28 cellular contexts compared by ENCODE assay signal in the genomic region with DNA sequence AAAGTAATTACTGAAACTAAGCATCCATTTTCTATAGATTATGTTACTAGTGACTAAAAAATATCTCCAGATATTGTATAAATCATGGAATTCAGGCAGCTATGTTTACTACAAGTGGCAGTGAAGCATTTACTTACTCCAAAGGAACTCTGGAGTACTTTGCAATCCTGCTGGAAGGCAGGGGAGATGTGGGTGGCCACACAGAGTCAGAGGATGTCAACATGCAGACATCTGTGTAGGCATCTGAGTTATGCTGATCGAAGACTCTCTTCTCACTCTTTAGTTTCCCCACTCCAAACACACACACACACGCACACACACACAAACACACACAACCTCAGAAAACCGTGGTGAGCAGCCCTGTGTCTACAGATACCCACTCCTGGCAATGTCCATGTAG.
"Had no signal": no experiment of that assay in that cellular context is flagged by ENCODE, and none has a peak within 500 bp of the region (broad histone marks: within the 10 kb centered on the region; RNA-seq: fewer than 3 reads in every experiment).

No MANE protein-coding gene starts in this region.

- H3K27ac ChIP-seq: stomach, suprapubic skin, testis, thoracic aorta, thyroid gland, tibial artery, tibial nerve, transverse colon, upper lobe of left lung, upper lobe of right lung, uterus, vagina had no signal

- DNase-seq: stimulated activated CD4-positive, alpha-beta T cell treated with anti-CD3 and anti-CD28 coated beads, Interleukin-2, amount 100 ng/mL, for 48 hours; stimulated activated CD4-positive, alpha-beta T cell treated with anti-CD3 and anti-CD28 coated beads, Interleukin-4, amount 100 ng/mL, for 1 hour; stimulated activated CD4-positive, alpha-beta T cell treated with anti-CD3 and anti-CD28 coated beads, Interleukin-4, amount 100 ng/mL, for 24 hours; stimulated activated CD4-positive, alpha-beta T cell treated with anti-CD3 and anti-CD28 coated beads, Interleukin-4, amount 100 ng/mL, for 4 hours; stimulated activated CD8-positive, alpha-beta memory T cell treated with anti-CD3 and anti-CD28 coated beads, Interleukin-4, amount 100 ng/mL, for 48 hours; stimulated activated naive B cell treated with anti-CD40 and anti-IgM and Interleukin-4, amounts not matched to agents 10 μg/mL and 1 μg/mL and 100 μg/mL, for 72 hours; stimulated activated naive CD4-positive, alpha-beta T cell; stimulated activated naive CD4-positive, alpha-beta T cell treated with Interleukin-2 at 50 U/mL for 16 hours; stimulated activated naive CD8-positive, alpha-beta T cell treated with anti-CD3 and anti-CD28 coated beads, Interleukin-15, amount 100 ng/mL, for 72 hours; stimulated activated naive CD8-positive, alpha-beta T cell treated with anti-CD3 and anti-CD28 coated beads, Interleukin-15, Interleukin-2, amounts not matched to agents 100 U/mL and 50 U/mL, for 24 hours; stomach; substantia nigra; testis; thyroid gland; tibial artery; transverse colon; trophoblast cell; upper lobe of left lung; upper lobe of right lung; uterus had no signal

- H3K9me3 ChIP-seq: stomach, suprapubic skin, testis, thoracic aorta, thyroid gland, tibial artery, tibial nerve, transverse colon, upper lobe of left lung, upper lobe of right lung, uterus, vagina had no signal

- H3K27me3 ChIP-seq: stomach, suprapubic skin, testis, thyroid gland, tibial artery, tibial nerve, transverse colon, upper lobe of left lung, upper lobe of right lung, uterus, vagina had no signal

- H3K9me3 Mint-ChIP-seq: stimulated activated effector memory CD8-positive, alpha-beta T cell treated with anti-CD3 and anti-CD28 coated beads, Interleukin-12 subunit alpha, Interleukin-12 subunit beta, amount 100 ng/mL, for 72 hours; stimulated activated memory B cell treated with anti-CD40 and anti-IgM and Interleukin-4, amounts not matched to agents 10 μg/mL and 1 μg/mL and 100 μg/mL, for 72 hours; stimulated activated naive CD8-positive, alpha-beta T cell treated with anti-CD3 and anti-CD28 coated beads, Interleukin-15, amount 100 ng/mL, for 72 hours; type B pancreatic cell had no signal

- H3K27ac Mint-ChIP-seq: stimulated activated effector memory CD8-positive, alpha-beta T cell treated with anti-CD3 and anti-CD28 coated beads, Interleukin-12 subunit alpha, Interleukin-12 subunit beta, amount 100 ng/mL, for 72 hours; stimulated activated memory B cell treated with anti-CD40 and anti-IgM and Interleukin-4, amounts not matched to agents 10 μg/mL and 1 μg/mL and 100 μg/mL, for 72 hours; stimulated activated naive B cell treated with anti-CD40 and anti-IgM and Interleukin-4, amounts not matched to agents 10 μg/mL and 1 μg/mL and 100 μg/mL, for 72 hours; stimulated activated naive CD8-positive, alpha-beta T cell treated with anti-CD3 and anti-CD28 coated beads, Interleukin-15, amount 100 ng/mL, for 72 hours; stimulated activated naive CD8-positive, alpha-beta T cell treated with anti-CD3 and anti-CD28 coated beads, Interleukin-15, Interleukin-2, amounts not matched to agents 100 ng/mL and 50 ng/mL, for 24 hours; type B pancreatic cell had no signal

- ATAC-seq: stimulated activated effector memory CD8-positive, alpha-beta T cell treated with anti-CD3 and anti-CD28 coated beads, Interleukin-12 subunit alpha, Interleukin-12 subunit beta, amount 100 ng/mL, for 72 hours; stimulated activated memory B cell treated with anti-CD40 and anti-IgM and Interleukin-4, amounts not matched to agents 10 μg/mL and 1 μg/mL and 100 μg/mL, for 72 hours; stimulated activated naive B cell treated with anti-CD40 and anti-IgM and Interleukin-4, amounts not matched to agents 10 μg/mL and 1 μg/mL and 100 μg/mL, for 72 hours; stimulated activated naive CD8-positive, alpha-beta T cell treated with anti-CD3 and anti-CD28 coated beads, Interleukin-15, amount 100 ng/mL, for 72 hours; stimulated activated naive CD8-positive, alpha-beta T cell treated with anti-CD3 and anti-CD28 coated beads, Interleukin-15, Interleukin-2, amounts not matched to agents 100 U/mL and 50 U/mL, for 24 hours; upper lobe of right lung had no signal

- H3K36me3 ChIP-seq: stomach, suprapubic skin, thoracic aorta, thyroid gland, tibial artery, tibial nerve, transverse colon, upper lobe of left lung, upper lobe of right lung, uterus, vagina had no signal

- H3K4me3 ChIP-seq: stomach, suprapubic skin, testis, thoracic aorta, thyroid gland, tibial artery, tibial nerve, transverse colon, upper lobe of left lung, upper lobe of right lung, uterus, vagina had no signal

- H3K27me3 Mint-ChIP-seq: stimulated activated naive CD8-positive, alpha-beta T cell treated with anti-CD3 and anti-CD28 coated beads, Interleukin-15, amount 100 ng/mL, for 72 hours; stimulated activated naive CD8-positive, alpha-beta T cell treated with anti-CD3 and anti-CD28 coated beads, Interleukin-15, Interleukin-2, amounts not matched to agents 100 ng/mL and 50 ng/mL, for 24 hours; type B pancreatic cell had no signal

- H3K4me1 ChIP-seq: stomach, suprapubic skin, testis, tibial artery, tibial nerve, transverse colon, upper lobe of left lung, upper lobe of right lung, uterus, vagina had no signal

- H3K4me1 Mint-ChIP-seq: stimulated activated effector memory CD8-positive, alpha-beta T cell treated with anti-CD3 and anti-CD28 coated beads, Interleukin-12 subunit alpha, Interleukin-12 subunit beta, amount 100 ng/mL, for 72 hours; stimulated activated naive CD8-positive, alpha-beta T cell treated with anti-CD3 and anti-CD28 coated beads, Interleukin-15, amount 100 ng/mL, for 72 hours had no signal

- H3K4me3 Mint-ChIP-seq: stimulated activated effector memory CD8-positive, alpha-beta T cell treated with anti-CD3 and anti-CD28 coated beads, Interleukin-12 subunit alpha, Interleukin-12 subunit beta, amount 100 ng/mL, for 72 hours; stimulated activated memory B cell treated with anti-CD40 and anti-IgM and Interleukin-4, amounts not matched to agents 10 μg/mL and 1 μg/mL and 100 μg/mL, for 72 hours; stimulated activated naive B cell treated with anti-CD40 and anti-IgM and Interleukin-4, amounts not matched to agents 10 μg/mL and 1 μg/mL and 100 μg/mL, for 72 hours; stimulated activated naive CD8-positive, alpha-beta T cell treated with anti-CD3 and anti-CD28 coated beads, Interleukin-15, amount 100 ng/mL, for 72 hours; stimulated activated naive CD8-positive, alpha-beta T cell treated with anti-CD3 and anti-CD28 coated beads, Interleukin-15, Interleukin-2, amounts not matched to agents 100 ng/mL and 50 ng/mL, for 24 hours; type B pancreatic cell had no signal

- H3K36me3 Mint-ChIP-seq: stimulated activated effector memory CD8-positive, alpha-beta T cell treated with anti-CD3 and anti-CD28 coated beads, Interleukin-12 subunit alpha, Interleukin-12 subunit beta, amount 100 ng/mL, for 72 hours; stimulated activated memory B cell treated with anti-CD40 and anti-IgM and Interleukin-4, amounts not matched to agents 10 μg/mL and 1 μg/mL and 100 μg/mL, for 72 hours; type B pancreatic cell had no signal
